In the genomic region with DNA sequence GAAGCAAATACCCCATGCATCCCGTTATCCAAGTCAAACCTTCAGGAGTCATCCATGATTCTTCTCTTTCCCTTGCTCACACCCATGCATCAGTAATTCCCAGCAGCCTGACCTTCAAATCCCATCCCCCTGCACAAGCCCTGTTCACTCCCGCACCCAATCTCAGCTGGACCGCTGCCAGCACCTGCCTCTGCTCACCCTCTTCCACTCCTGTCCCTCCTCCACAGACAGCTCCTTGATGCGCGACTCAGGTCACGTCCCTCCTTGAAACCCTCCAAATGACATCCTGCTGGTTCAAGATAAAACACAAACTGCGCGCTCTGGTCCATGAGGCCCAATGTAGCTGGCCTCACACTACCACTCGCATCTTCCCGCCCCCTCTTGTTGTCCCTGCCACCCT, we compare ENCODE assay signal across 22 cellular contexts. TPM values are rescaled to one million over a fixed set of nuclear protein-coding genes. Genes with fewer than 3 reads are reported as not detected.
A peak's percentile ranks its signal among the peaks of the same experiment; 100 is the strongest.
DNase-seq lines count a peak whose midpoint lies in the region; ATAC-seq and TF ChIP-seq lines count a peak whose summit lies in the region.
"Had no signal": no experiment of that assay in that cellular context is flagged by ENCODE, and none has a peak within 500 bp of the region (broad histone marks: within the 10 kb centered on the region; RNA-seq: fewer than 3 reads in every experiment).

No MANE protein-coding gene starts in this region.

- no peak for TF ChIP-seq CTCF in left ventricle myocardium inferior (IDR thresholded peaks at IDR 0.05; ENCODE audit: borderline replicate concordance)
- no peak for TF ChIP-seq CTCF in DND-41 (IDR thresholded peaks at IDR 0.05; ENCODE audit: borderline replicate concordance, extremely low read depth, low read length, poor library complexity, severe bottlenecking)

- no peak for ATAC-seq in DND-41 (ENCODE audit: insufficient read depth, low read depth)
- ATAC-seq in esophagus mucosa, result no peak
- ATAC-seq in GM18858 (IDR thresholded peaks at IDR 0.05; ENCODE audit: unreplicated experiment), result no peak
- ATAC-seq: PC-3 had no signal

- H3K79me2 ChIP-seq in DND-41 (ENCODE audit: insufficient read depth, low read length) (peaks cover 96% of the 10 kb centered on the region), mesendoderm (ENCODE audit: control insufficient read depth, insufficient read depth, low read length) (no peaks in the 10 kb centered on the region)

- H3K4me2 ChIP-seq in DND-41 (ENCODE audit: insufficient read depth, low read length) (no peak overlapping the region), mesendoderm (ENCODE audit: low read length) (no peak overlapping the region)
- H3K4me2 ChIP-seq: BLaER1, KMS-11, SK-N-SH had no signal

- peak overlapping the region; percentile 7 for H3K4ac ChIP-seq in mesendoderm (ENCODE audit: low read depth, low read length)

- H2AK5ac ChIP-seq in mesendoderm (ENCODE audit: low read length), result peak overlapping the region; percentile 47

- H3K4me3 ChIP-seq in left ventricle myocardium inferior (no peak overlapping the region), DND-41 (ENCODE audit: low read depth in 1 of 2, low read length in 2 of 2) (no peak overlapping the region), mesendoderm (ENCODE audit: low read length) (no peak overlapping the region)
- H3K4me3 ChIP-seq: BLaER1 had no signal

- no peak overlapping the region for H3K23ac ChIP-seq in mesendoderm (ENCODE audit: low read length)

- H2BK15ac ChIP-seq in mesendoderm (replicated peaks; ENCODE audit: low read depth), result no peak overlapping the region

- intact Hi-C loops in left ventricle myocardium inferior (cut with micrococcal nuclease) (no loop called here), cardiac septum (cut with DNase I) (no loop called here)

- H2AFZ ChIP-seq in DND-41 (ENCODE audit: low read depth, low read length), result no peak overlapping the region

- no peak overlapping the region for H3K9ac ChIP-seq in DND-41 (ENCODE audit: low read depth, low read length)
- H3K9ac ChIP-seq in mesendoderm (ENCODE audit: low read length), result no peak overlapping the region
- H3K9ac ChIP-seq: BLaER1, KMS-11, SK-N-SH had no signal

- H3K56ac ChIP-seq in mesendoderm (ENCODE audit: low read length), result peak overlapping the region; percentile 80

- no peak overlapping the region for H4K8ac ChIP-seq in mesendoderm (ENCODE audit: low read depth, low read length)

- peaks cover 78% of the 10 kb centered on the region for H3K4me1 ChIP-seq in left ventricle myocardium inferior
- no peaks in the 10 kb centered on the region for H3K4me1 ChIP-seq in DND-41 (ENCODE audit: insufficient read depth, low read length)
- H3K4me1 ChIP-seq in mesendoderm (ENCODE audit: control insufficient read depth, low read depth, low read length), result peaks cover 16% of the 10 kb centered on the region

- no peak overlapping the region for H3K18ac ChIP-seq in mesendoderm (ENCODE audit: low read length)

- H3K36me3 ChIP-seq in left ventricle myocardium inferior, result peaks cover 8% of the 10 kb centered on the region
- H3K36me3 ChIP-seq in DND-41 (ENCODE audit: insufficient read depth, low read length), result peaks cover 96% of the 10 kb centered on the region
- H3K36me3 ChIP-seq in mesendoderm (ENCODE audit: control insufficient read depth, insufficient read depth, low read length), result no peaks in the 10 kb centered on the region

- WGBS in mesendoderm (ENCODE audit: extremely low coverage, insufficient coverage, low lambda C conversion rate), result no CpG with 5 or more reads among the region's 10 CpGs

- H2BK120ac ChIP-seq in mesendoderm (ENCODE audit: low read depth, low read length), result no peak overlapping the region

- DNase-seq in left ventricle myocardium inferior (no peak), cardiac septum (ENCODE audit: low spot score) (no peak), DND-41 (no peak), mesendoderm (no peak), LoVo (ENCODE audit: low spot score) (no peak)
- DNase-seq: Calu3; CD8-positive, alpha-beta memory T cell; GDM1; MV-4-11; NCI-H1105 treated with DMSO at 0.1 percent for 48 hours; NCI-H2029 treated with DMSO at 0.1 percent for 48 hours; NCI-H524; PC-3; SHP77 treated with DMSO at 0.1 percent for 48 hours; SK-N-SH; T-helper 2 cell had no signal

- no peaks in the 10 kb centered on the region for H3K79me1 ChIP-seq in mesendoderm (ENCODE audit: low read length)

- no peak overlapping the region for H4K5ac ChIP-seq in mesendoderm (ENCODE audit: low read length)

- H3K9me3 ChIP-seq in left ventricle myocardium inferior (replicated peaks) (no peaks in the 10 kb centered on the region), DND-41 (ENCODE audit: insufficient read depth, low read length, severe bottlenecking) (no peaks in the 10 kb centered on the region)
- H3K9me3 ChIP-seq: BLaER1, SK-N-SH had no signal

- H3K27me3 ChIP-seq in left ventricle myocardium inferior (ENCODE audit: low read depth) (no peaks in the 10 kb centered on the region), DND-41 (ENCODE audit: insufficient read depth, low read length, poor library complexity) (no peaks in the 10 kb centered on the region), mesendoderm (ENCODE audit: insufficient read depth, low read length, poor library complexity) (no peaks in the 10 kb centered on the region)
- H3K27me3 ChIP-seq: BLaER1 had no signal

- H3K27ac ChIP-seq in left ventricle myocardium inferior (replicated peaks) (peak overlapping the region; percentile 22), DND-41 (ENCODE audit: low read length) (peak overlapping the region; percentile 7; the same call in 1 of the 2 replicates), mesendoderm (ENCODE audit: low read depth, low read length) (no peak overlapping the region)
- H3K27ac ChIP-seq: KMS-11 had no signal

- H4K20me1 ChIP-seq in DND-41 (ENCODE audit: insufficient read depth, low read length), result peaks cover 77% of the 10 kb centered on the region

- H2BK5ac ChIP-seq in mesendoderm (ENCODE audit: low read length), result peak overlapping the region; percentile 94

RNA-seq across cellular contexts. Expression of gene MPZL1, which starts 43.4 kb away (rescaled TPM):
- total RNA-seq in left ventricle myocardium inferior (28.9 TPM), cardiac septum (35.7 TPM), esophagus mucosa (97.5 TPM)
- 77.1 TPM for polyA plus RNA-seq in mesendoderm (2013, experiment 1 of 2)
- polyA plus RNA-seq in mesendoderm (2013, experiment 2 of 2), result 72.5 TPM

RNA-seq across cellular contexts. Expression of gene RCSD1, which starts 48.4 kb away (rescaled TPM):
- total RNA-seq in left ventricle myocardium inferior, result 42.7 TPM
- 32.7 TPM for total RNA-seq in cardiac septum
- 1.2 TPM for polyA plus RNA-seq in mesendoderm (2013, experiment 1 of 2)
- polyA plus RNA-seq in mesendoderm (2013, experiment 2 of 2), result 1.2 TPM
- total RNA-seq in esophagus mucosa, result 2.4 TPM
- total RNA-seq: A673, Calu3, H4, PC-3 had no signal
